1 cellular context compared by ENCODE assay signal in genomic region chr7:2519119-2519930, GRCh38.
TF ChIP-seq lines count a peak whose summit lies in the region.

LFNG (plus strand) TSS chr7:2519774; CDS start chr7:2519862, 88 bp downstream.

TF ChIP-seq in K562, 482 proteins besides CTCF, POLR2A, EP300 and RAD21 (continued from another document and continues in another):
- TF ChIP-seq, protein P1, sequence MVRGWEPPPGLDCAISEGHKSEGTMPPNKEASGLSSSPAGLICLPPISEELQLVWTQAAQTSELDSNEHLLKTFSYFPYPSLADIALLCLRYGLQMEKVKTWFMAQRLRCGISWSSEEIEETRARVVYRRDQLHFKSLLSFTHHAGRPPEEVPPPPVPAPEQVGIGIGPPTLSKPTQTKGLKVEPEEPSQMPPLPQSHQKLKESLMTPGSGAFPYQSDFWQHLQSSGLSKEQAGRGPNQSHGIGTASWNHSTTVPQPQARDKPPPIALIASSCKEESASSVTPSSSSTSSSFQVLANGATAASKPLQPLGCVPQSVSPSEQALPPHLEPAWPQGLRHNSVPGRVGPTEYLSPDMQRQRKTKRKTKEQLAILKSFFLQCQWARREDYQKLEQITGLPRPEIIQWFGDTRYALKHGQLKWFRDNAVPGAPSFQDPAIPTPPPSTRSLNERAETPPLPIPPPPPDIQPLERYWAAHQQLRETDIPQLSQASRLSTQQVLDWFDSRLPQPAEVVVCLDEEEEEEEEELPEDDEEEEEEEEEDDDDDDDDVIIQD (CRISPR knock-in tag; IDR thresholded peaks at IDR 0.05): no peak
- TF ChIP-seq ZSCAN29 (IDR thresholded peaks at IDR 0.05) (no peak), RNF2 (IDR thresholded peaks at IDR 0.05) (no peak), KLF10 (CRISPR knock-in tag; IDR thresholded peaks at IDR 0.05) (no peak), NELFE (IDR thresholded peaks at IDR 0.05; ENCODE audit: insufficient read depth, insufficient read length) (no peak), TEAD2 (tag; IDR thresholded peaks at IDR 0.05) (no peak), NEUROD1 (IDR thresholded peaks at IDR 0.05; ENCODE audit: borderline replicate concordance, low read depth, low read length, partially characterized antibody) (no peak), THRAP3 (IDR thresholded peaks at IDR 0.05; ENCODE audit: borderline replicate concordance) (no peak), MEF2D (tag; conservative IDR thresholded peaks at IDR 0.05; ENCODE audit: low read depth) (no peak), FIP1L1 (IDR thresholded peaks at IDR 0.05; ENCODE audit: low read depth, low read length, poor library complexity, severe bottlenecking) (no peak), HDAC2 (IDR thresholded peaks at IDR 0.05) (no peak), ZNF507 (tag; conservative IDR thresholded peaks at IDR 0.05) (no peak), TARDBP (IDR thresholded peaks at IDR 0.05) (no peak), ZNF79 (CRISPR knock-in tag; IDR thresholded peaks at IDR 0.05; ENCODE audit: low read depth) (no peak), NFE2 (IDR thresholded peaks at IDR 0.05; ENCODE audit: low read depth) (no peak), CAMTA2 (CRISPR knock-in tag; conservative IDR thresholded peaks at IDR 0.05) (no peak), ZBTB43 (CRISPR knock-in tag; IDR thresholded peaks at IDR 0.05) (no peak), GTF2F1 (IDR thresholded peaks at IDR 0.05; ENCODE audit: low read depth, low read length) (no peak), KDM4B (IDR thresholded peaks at IDR 0.05; ENCODE audit: borderline replicate concordance in 2 of 2, low read depth in 1 of 2) (no peak), PKNOX1 (IDR thresholded peaks at IDR 0.05) (no peak), L3MBTL2 (IDR thresholded peaks at IDR 0.05) (peak; percentile 78), GABPB1 (CRISPR knock-in tag; IDR thresholded peaks at IDR 0.05) (no peak), SMC3 (conservative IDR thresholded peaks at IDR 0.05; ENCODE audit: insufficient read depth, low read depth, low read length) (0 out of 2 replicates have a peak, but pooled peaks have one; percentile 4), NCOA2 (IDR thresholded peaks at IDR 0.05; ENCODE audit: partially characterized antibody in 2 of 2) (no peak), USF2 (CRISPR knock-in tag; IDR thresholded peaks at IDR 0.05) (peak; percentile 53; the same call in 1 of the 2 replicates), ZNF586 (CRISPR knock-in tag; conservative IDR thresholded peaks at IDR 0.05) (no peak), XRCC3 (IDR thresholded peaks at IDR 0.05) (no peak), MXI1 (IDR thresholded peaks at IDR 0.05; ENCODE audit: low read depth, low read length) (0 out of 2 replicates have a peak, but pooled peaks have one; percentile 30), NFYB (IDR thresholded peaks at IDR 0.05; ENCODE audit: extremely low read depth, insufficient read length) (peak; percentile 67), ZNF764 (CRISPR knock-in tag; IDR thresholded peaks at IDR 0.05; ENCODE audit: low read depth) (no peak), ELF1 (tag; IDR thresholded peaks at IDR 0.05) (no peak)
- TF ChIP-seq, protein P2, sequence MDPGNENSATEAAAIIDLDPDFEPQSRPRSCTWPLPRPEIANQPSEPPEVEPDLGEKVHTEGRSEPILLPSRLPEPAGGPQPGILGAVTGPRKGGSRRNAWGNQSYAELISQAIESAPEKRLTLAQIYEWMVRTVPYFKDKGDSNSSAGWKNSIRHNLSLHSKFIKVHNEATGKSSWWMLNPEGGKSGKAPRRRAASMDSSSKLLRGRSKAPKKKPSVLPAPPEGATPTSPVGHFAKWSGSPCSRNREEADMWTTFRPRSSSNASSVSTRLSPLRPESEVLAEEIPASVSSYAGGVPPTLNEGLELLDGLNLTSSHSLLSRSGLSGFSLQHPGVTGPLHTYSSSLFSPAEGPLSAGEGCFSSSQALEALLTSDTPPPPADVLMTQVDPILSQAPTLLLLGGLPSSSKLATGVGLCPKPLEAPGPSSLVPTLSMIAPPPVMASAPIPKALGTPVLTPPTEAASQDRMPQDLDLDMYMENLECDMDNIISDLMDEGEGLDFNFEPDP (CRISPR knock-in tag; IDR thresholded peaks at IDR 0.05): no peak
- TF ChIP-seq, protein P3, sequence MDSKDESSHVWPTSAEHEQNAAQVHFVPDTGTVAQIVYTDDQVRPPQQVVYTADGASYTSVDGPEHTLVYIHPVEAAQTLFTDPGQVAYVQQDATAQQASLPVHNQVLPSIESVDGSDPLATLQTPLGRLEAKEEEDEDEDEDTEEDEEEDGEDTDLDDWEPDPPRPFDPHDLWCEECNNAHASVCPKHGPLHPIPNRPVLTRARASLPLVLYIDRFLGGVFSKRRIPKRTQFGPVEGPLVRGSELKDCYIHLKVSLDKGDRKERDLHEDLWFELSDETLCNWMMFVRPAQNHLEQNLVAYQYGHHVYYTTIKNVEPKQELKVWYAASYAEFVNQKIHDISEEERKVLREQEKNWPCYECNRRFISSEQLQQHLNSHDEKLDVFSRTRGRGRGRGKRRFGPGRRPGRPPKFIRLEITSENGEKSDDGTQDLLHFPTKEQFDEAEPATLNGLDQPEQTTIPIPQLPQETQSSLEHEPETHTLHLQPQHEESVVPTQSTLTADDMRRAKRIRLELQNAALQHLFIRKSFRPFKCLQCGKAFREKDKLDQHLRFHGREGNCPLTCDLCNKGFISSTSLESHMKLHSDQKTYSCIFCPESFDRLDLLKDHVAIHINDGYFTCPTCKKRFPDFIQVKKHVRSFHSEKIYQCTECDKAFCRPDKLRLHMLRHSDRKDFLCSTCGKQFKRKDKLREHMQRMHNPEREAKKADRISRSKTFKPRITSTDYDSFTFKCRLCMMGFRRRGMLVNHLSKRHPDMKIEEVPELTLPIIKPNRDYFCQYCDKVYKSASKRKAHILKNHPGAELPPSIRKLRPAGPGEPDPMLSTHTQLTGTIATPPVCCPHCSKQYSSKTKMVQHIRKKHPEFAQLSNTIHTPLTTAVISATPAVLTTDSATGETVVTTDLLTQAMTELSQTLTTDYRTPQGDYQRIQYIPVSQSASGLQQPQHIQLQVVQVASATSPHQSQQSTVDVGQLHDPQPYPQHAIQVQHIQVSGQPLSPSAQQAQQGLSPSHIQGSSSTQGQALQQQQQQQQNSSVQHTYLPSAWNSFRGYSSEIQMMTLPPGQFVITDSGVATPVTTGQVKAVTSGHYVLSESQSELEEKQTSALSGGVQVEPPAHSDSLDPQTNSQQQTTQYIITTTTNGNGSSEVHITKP (IDR thresholded peaks at IDR 0.05; ENCODE audit: partially characterized antibody): no peak
- TF ChIP-seq, protein P4, sequence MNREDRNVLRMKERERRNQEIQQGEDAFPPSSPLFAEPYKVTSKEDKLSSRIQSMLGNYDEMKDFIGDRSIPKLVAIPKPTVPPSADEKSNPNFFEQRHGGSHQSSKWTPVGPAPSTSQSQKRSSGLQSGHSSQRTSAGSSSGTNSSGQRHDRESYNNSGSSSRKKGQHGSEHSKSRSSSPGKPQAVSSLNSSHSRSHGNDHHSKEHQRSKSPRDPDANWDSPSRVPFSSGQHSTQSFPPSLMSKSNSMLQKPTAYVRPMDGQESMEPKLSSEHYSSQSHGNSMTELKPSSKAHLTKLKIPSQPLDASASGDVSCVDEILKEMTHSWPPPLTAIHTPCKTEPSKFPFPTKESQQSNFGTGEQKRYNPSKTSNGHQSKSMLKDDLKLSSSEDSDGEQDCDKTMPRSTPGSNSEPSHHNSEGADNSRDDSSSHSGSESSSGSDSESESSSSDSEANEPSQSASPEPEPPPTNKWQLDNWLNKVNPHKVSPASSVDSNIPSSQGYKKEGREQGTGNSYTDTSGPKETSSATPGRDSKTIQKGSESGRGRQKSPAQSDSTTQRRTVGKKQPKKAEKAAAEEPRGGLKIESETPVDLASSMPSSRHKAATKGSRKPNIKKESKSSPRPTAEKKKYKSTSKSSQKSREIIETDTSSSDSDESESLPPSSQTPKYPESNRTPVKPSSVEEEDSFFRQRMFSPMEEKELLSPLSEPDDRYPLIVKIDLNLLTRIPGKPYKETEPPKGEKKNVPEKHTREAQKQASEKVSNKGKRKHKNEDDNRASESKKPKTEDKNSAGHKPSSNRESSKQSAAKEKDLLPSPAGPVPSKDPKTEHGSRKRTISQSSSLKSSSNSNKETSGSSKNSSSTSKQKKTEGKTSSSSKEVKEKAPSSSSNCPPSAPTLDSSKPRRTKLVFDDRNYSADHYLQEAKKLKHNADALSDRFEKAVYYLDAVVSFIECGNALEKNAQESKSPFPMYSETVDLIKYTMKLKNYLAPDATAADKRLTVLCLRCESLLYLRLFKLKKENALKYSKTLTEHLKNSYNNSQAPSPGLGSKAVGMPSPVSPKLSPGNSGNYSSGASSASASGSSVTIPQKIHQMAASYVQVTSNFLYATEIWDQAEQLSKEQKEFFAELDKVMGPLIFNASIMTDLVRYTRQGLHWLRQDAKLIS (CRISPR knock-in tag; IDR thresholded peaks at IDR 0.05): no peak
- TF ChIP-seq, protein P5, sequence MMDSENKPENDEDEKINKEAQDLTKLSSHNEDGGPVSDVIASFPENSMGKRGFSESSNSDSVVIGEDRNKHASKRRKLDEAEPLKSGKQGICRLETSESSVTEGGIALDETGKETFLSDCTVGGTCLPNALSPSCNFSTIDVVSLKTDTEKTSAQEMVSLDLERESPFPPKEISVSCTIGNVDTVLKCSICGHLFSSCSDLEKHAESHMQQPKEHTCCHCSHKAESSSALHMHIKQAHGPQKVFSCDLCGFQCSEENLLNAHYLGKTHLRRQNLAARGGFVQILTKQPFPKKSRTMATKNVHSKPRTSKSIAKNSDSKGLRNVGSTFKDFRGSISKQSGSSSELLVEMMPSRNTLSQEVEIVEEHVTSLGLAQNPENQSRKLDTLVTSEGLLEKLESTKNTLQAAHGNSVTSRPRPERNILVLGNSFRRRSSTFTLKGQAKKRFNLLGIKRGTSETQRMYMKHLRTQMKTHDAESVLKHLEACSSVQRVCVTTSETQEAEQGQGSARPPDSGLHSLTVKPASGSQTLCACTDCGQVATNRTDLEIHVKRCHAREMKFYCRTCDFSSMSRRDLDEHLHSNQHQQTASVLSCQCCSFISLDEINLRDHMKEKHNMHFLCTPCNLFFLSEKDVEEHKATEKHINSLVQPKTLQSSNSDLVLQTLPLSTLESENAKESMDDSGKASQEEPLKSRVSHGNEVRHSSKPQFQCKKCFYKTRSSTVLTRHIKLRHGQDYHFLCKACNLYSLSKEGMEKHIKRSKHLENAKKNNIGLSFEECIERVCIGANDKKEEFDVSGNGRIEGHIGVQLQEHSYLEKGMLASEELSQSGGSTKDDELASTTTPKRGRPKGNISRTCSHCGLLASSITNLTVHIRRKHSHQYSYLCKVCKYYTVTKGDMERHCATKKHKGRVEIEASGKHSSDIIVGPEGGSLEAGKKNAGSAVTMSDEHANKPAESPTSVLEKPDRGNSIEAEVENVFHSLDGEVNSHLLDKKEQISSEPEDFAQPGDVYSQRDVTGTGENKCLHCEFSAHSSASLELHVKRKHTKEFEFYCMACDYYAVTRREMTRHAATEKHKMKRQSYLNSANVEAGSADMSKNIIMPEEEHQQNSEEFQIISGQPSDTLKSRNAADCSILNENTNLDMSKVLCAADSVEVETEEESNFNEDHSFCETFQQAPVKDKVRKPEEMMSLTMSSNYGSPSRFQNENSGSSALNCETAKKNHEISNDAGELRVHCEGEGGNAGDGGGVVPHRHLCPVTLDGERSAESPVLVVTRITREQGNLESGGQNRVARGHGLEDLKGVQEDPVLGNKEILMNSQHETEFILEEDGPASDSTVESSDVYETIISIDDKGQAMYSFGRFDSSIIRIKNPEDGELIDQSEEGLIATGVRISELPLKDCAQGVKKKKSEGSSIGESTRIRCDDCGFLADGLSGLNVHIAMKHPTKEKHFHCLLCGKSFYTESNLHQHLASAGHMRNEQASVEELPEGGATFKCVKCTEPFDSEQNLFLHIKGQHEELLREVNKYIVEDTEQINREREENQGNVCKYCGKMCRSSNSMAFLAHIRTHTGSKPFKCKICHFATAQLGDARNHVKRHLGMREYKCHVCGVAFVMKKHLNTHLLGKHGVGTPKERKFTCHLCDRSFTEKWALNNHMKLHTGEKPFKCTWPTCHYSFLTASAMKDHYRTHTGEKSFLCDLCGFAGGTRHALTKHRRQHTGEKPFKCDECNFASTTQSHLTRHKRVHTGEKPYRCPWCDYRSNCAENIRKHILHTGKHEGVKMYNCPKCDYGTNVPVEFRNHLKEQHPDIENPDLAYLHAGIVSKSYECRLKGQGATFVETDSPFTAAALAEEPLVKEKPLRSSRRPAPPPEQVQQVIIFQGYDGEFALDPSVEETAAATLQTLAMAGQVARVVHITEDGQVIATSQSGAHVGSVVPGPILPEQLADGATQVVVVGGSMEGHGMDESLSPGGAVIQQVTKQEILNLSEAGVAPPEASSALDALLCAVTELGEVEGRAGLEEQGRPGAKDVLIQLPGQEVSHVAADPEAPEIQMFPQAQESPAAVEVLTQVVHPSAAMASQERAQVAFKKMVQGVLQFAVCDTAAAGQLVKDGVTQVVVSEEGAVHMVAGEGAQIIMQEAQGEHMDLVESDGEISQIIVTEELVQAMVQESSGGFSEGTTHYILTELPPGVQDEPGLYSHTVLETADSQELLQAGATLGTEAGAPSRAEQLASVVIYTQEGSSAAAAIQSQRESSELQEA (IDR thresholded peaks at IDR 0.05; ENCODE audit: low read depth): no peak
- TF ChIP-seq, protein P6, sequence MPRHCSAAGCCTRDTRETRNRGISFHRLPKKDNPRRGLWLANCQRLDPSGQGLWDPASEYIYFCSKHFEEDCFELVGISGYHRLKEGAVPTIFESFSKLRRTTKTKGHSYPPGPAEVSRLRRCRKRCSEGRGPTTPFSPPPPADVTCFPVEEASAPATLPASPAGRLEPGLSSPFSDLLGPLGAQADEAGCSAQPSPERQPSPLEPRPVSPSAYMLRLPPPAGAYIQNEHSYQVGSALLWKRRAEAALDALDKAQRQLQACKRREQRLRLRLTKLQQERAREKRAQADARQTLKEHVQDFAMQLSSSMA (CRISPR knock-in tag; IDR thresholded peaks at IDR 0.05): no peak
